17 cellular contexts compared by ENCODE assay signal in genomic region chr10:79417731-79418130, GRCh38.
"Had no signal": no experiment of that assay in that cellular context is flagged by ENCODE, and none has a peak within 500 bp of the region (broad histone marks: within the 10 kb centered on the region; RNA-seq: fewer than 3 reads in every experiment).

No MANE protein-coding gene starts in this region.

- H3K27ac ChIP-seq: body of pancreas, pancreas, suprapubic skin, transverse colon had no signal

- H3K9me3 ChIP-seq: body of pancreas, pancreas, suprapubic skin, transverse colon, uterus had no signal

- ATAC-seq: activated CD8-positive, alpha-beta T cell treated with anti-CD3 and anti-CD28 coated beads, Interleukin-2, amount 10 ng/mL, durations not matched to agents 7 days and 5 days; body of pancreas; effector memory CD8-positive, alpha-beta T cell; naive thymus-derived CD8-positive, alpha-beta T cell; pancreas; stimulated activated naive CD8-positive, alpha-beta T cell treated with anti-CD3 and anti-CD28 coated beads, Interleukin-15, Interleukin-2, amounts not matched to agents 100 U/mL and 50 U/mL, for 24 hours had no signal

- H3K36me3 ChIP-seq: transverse colon, uterus had no signal

- H3K4me3 ChIP-seq: body of pancreas, pancreas, suprapubic skin, transverse colon, uterus had no signal

- DNase-seq: activated CD4-positive, alpha-beta T cell treated with anti-CD3 and anti-CD28 coated beads, Interleukin-2, amount 10 ng/mL, durations not matched to agents 7 days and 5 days; activated CD8-positive, alpha-beta T cell treated with anti-CD3 and anti-CD28 coated beads, Interleukin-2, amount 10 ng/mL, durations not matched to agents 7 days and 5 days; activated naive CD4-positive, alpha-beta T cell treated with Interleukin-2 at 50 U/mL for 16 hours; activated naive CD8-positive, alpha-beta T cell treated with anti-CD3 and anti-CD28 coated beads, Interleukin-2, amount 10 ng/mL, durations not matched to agents 7 days and 5 days; activated T-cell treated with anti-CD3 and anti-CD28 coated beads, Interleukin-2, amount 50 U/mL, for 24 hours; amygdala; body of pancreas; effector memory CD8-positive, alpha-beta T cell; stimulated activated naive CD8-positive, alpha-beta T cell treated with anti-CD3 and anti-CD28 coated beads, Interleukin-15, Interleukin-2, amounts not matched to agents 100 U/mL and 50 U/mL, for 24 hours; T1000; transverse colon had no signal

- H3K27me3 ChIP-seq: body of pancreas, pancreas, suprapubic skin, transverse colon, uterus had no signal

- H3K27me3 Mint-ChIP-seq: activated CD4-positive, alpha-beta T cell treated with anti-CD3 and anti-CD28 coated beads, Interleukin-2, amount 10 ng/mL, durations not matched to agents 7 days and 5 days; activated naive CD8-positive, alpha-beta T cell treated with anti-CD3 and anti-CD28 coated beads, Interleukin-2, amount 10 ng/mL, durations not matched to agents 7 days and 5 days; activated T-cell treated with anti-CD3 and anti-CD28 coated beads, Interleukin-2, amount 50 U/mL, for 24 hours; central memory CD8-positive, alpha-beta T cell; effector memory CD8-positive, alpha-beta T cell; naive thymus-derived CD8-positive, alpha-beta T cell had no signal

- H3K4me3 Mint-ChIP-seq: activated CD4-positive, alpha-beta T cell treated with anti-CD3 and anti-CD28 coated beads, Interleukin-2, amount 10 ng/mL, durations not matched to agents 7 days and 5 days; activated CD8-positive, alpha-beta T cell treated with anti-CD3 and anti-CD28 coated beads, Interleukin-2, amount 10 ng/mL, durations not matched to agents 7 days and 5 days; activated naive CD8-positive, alpha-beta T cell treated with anti-CD3 and anti-CD28 coated beads, Interleukin-2, amount 10 ng/mL, durations not matched to agents 7 days and 5 days; activated T-cell treated with anti-CD3 and anti-CD28 coated beads, Interleukin-2, amount 50 U/mL, for 24 hours; central memory CD8-positive, alpha-beta T cell; effector memory CD8-positive, alpha-beta T cell; naive thymus-derived CD8-positive, alpha-beta T cell had no signal

- H3K27ac Mint-ChIP-seq: activated CD4-positive, alpha-beta T cell treated with anti-CD3 and anti-CD28 coated beads, Interleukin-2, amount 10 ng/mL, durations not matched to agents 7 days and 5 days; activated CD8-positive, alpha-beta T cell treated with anti-CD3 and anti-CD28 coated beads, Interleukin-2, amount 10 ng/mL, durations not matched to agents 7 days and 5 days; activated T-cell treated with anti-CD3 and anti-CD28 coated beads, Interleukin-2, amount 50 U/mL, for 24 hours; activated T-helper 2 cell treated with anti-CD3 and anti-CD28 coated beads, Interferon-gamma antibody, Interleukin-2, Interleukin-4, amounts not matched to agents 10 μg/mL and 5 μg/mL and 100 μg/mL, durations not matched to agents 14 hours and 24 hours and 36 hours had no signal

- H3K4me1 ChIP-seq: body of pancreas, pancreas had no signal

- H3K9me3 Mint-ChIP-seq: activated CD4-positive, alpha-beta T cell treated with anti-CD3 and anti-CD28 coated beads, Interleukin-2, amount 10 ng/mL, durations not matched to agents 7 days and 5 days; activated naive CD8-positive, alpha-beta T cell treated with anti-CD3 and anti-CD28 coated beads, Interleukin-2, amount 10 ng/mL, durations not matched to agents 7 days and 5 days; activated T-cell treated with anti-CD3 and anti-CD28 coated beads, Interleukin-2, amount 50 U/mL, for 24 hours; activated T-helper 2 cell treated with anti-CD3 and anti-CD28 coated beads, Interferon-gamma antibody, Interleukin-2, Interleukin-4, amounts not matched to agents 10 μg/mL and 5 μg/mL and 100 μg/mL, durations not matched to agents 14 hours and 24 hours and 36 hours; central memory CD8-positive, alpha-beta T cell; effector memory CD8-positive, alpha-beta T cell; naive thymus-derived CD8-positive, alpha-beta T cell had no signal

- H3K36me3 Mint-ChIP-seq: activated naive CD8-positive, alpha-beta T cell treated with anti-CD3 and anti-CD28 coated beads, Interleukin-2, amount 10 ng/mL, durations not matched to agents 7 days and 5 days had no signal
